ENCODE assay signal across 1 cellular context in genomic region chr1:56709995-56710394, GRCh38.
TF ChIP-seq lines count a peak whose summit lies in the region.

No MANE protein-coding gene starts in this region.

TF ChIP-seq in SK-N-SH treated with all-trans-retinoic acid at 6 μM for 48 hours, 23 proteins besides CTCF, POLR2A, EP300 and RAD21 (continued from another document):
- TF ChIP-seq, protein P1, sequence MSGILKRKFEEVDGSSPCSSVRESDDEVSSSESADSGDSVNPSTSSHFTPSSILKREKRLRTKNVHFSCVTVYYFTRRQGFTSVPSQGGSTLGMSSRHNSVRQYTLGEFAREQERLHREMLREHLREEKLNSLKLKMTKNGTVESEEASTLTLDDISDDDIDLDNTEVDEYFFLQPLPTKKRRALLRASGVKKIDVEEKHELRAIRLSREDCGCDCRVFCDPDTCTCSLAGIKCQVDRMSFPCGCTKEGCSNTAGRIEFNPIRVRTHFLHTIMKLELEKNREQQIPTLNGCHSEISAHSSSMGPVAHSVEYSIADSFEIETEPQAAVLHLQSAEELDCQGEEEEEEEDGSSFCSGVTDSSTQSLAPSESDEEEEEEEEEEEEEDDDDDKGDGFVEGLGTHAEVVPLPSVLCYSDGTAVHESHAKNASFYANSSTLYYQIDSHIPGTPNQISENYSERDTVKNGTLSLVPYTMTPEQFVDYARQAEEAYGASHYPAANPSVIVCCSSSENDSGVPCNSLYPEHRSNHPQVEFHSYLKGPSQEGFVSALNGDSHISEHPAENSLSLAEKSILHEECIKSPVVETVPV (CRISPR knock-in tag; IDR thresholded peaks at IDR 0.05), result no peak
- TF ChIP-seq TSHZ2 (CRISPR knock-in tag; IDR thresholded peaks at IDR 0.05) (no peak), ZNF8 (CRISPR knock-in tag; IDR thresholded peaks at IDR 0.05) (no peak), ZC3H10 (CRISPR knock-in tag; IDR thresholded peaks at IDR 0.05) (no peak), TCF4 (CRISPR knock-in tag; IDR thresholded peaks at IDR 0.05; ENCODE audit: borderline replicate concordance) (no peak), OSR1 (CRISPR knock-in tag; IDR thresholded peaks at IDR 0.05) (no peak), GLIS3 (CRISPR knock-in tag; IDR thresholded peaks at IDR 0.05) (no peak), PATZ1 (CRISPR knock-in tag; IDR thresholded peaks at IDR 0.05; ENCODE audit: borderline replicate concordance) (no peak), ZNF565 (CRISPR knock-in tag; conservative IDR thresholded peaks at IDR 0.05; ENCODE audit: low read depth) (no peak), BACH2 (CRISPR knock-in tag; IDR thresholded peaks at IDR 0.05; ENCODE audit: borderline replicate concordance) (no peak), ZFP30 (CRISPR knock-in tag; IDR thresholded peaks at IDR 0.05) (no peak), ESRRG (CRISPR knock-in tag; IDR thresholded peaks at IDR 0.05) (no peak)
- TF ChIP-seq, protein P2, sequence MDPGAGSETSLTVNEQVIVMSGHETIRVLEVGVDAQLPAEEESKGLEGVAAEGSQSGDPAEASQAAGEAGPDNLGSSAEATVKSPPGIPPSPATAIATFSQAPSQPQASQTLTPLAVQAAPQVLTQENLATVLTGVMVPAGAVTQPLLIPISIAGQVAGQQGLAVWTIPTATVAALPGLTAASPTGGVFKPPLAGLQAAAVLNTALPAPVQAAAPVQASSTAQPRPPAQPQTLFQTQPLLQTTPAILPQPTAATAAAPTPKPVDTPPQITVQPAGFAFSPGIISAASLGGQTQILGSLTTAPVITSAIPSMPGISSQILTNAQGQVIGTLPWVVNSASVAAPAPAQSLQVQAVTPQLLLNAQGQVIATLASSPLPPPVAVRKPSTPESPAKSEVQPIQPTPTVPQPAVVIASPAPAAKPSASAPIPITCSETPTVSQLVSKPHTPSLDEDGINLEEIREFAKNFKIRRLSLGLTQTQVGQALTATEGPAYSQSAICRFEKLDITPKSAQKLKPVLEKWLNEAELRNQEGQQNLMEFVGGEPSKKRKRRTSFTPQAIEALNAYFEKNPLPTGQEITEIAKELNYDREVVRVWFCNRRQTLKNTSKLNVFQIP (CRISPR knock-in tag; IDR thresholded peaks at IDR 0.05; ENCODE audit: borderline replicate concordance, low read depth), result no peak
- TF ChIP-seq, protein P3, sequence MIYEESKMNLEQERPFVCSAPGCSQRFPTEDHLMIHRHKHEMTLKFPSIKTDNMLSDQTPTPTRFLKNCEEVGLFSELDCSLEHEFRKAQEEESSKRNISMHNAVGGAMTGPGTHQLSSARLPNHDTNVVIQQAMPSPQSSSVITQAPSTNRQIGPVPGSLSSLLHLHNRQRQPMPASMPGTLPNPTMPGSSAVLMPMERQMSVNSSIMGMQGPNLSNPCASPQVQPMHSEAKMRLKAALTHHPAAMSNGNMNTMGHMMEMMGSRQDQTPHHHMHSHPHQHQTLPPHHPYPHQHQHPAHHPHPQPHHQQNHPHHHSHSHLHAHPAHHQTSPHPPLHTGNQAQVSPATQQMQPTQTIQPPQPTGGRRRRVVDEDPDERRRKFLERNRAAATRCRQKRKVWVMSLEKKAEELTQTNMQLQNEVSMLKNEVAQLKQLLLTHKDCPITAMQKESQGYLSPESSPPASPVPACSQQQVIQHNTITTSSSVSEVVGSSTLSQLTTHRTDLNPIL (CRISPR knock-in tag; IDR thresholded peaks at IDR 0.05; ENCODE audit: low read depth), result no peak
